In the genomic region with DNA sequence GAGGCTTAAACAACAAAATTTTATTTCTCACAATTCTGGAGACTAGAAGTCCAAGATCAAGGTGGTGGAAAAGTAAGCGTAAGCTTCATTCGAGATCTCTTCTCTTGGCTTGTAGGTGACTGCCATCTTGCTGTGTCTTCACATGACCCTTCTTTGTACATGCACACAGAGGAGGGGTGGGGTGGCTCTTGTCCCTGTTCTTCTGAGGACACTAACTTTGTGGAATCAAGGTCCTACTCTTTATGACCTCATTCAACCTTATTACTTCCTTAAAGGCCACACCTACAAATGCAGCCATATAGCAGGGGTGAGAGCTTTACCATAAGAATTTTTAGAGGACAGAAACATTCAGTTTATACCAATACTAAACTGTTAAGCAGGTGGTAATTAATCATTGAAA, we compare ENCODE assay signal across 9 cellular contexts.
"Had no signal": no experiment of that assay in that cellular context is flagged by ENCODE, and none has a peak within 500 bp of the region (broad histone marks: within the 10 kb centered on the region; RNA-seq: fewer than 3 reads in every experiment).

No MANE protein-coding gene starts in this region.

- H3K4me3 ChIP-seq: GM23338, K562 had no signal

- ATAC-seq: GM23338, HCT116, K562 had no signal

- FAIRE-seq: H1, HTR-8/SVneo, K562 had no signal

- DNase-seq: H9, HFFc6, IMR-90, KG1 had no signal
